In genomic region chr6:117270121-117270959, GRCh38 we compare ENCODE assay signal across 9 cellular contexts. TPM values are rescaled to one million over a fixed set of nuclear protein-coding genes. Genes with fewer than 3 reads are reported as not detected.
DNase-seq lines count a peak whose midpoint lies in the region; ATAC-seq and TF ChIP-seq lines count a peak whose summit lies in the region.
"Had no signal": no experiment of that assay in that cellular context is flagged by ENCODE, and none has a peak within 500 bp of the region (broad histone marks: within the 10 kb centered on the region; RNA-seq: fewer than 3 reads in every experiment).

No MANE protein-coding gene starts in this region.

- no peaks in the 10 kb centered on the region for H4K20me1 ChIP-seq in H9 (ENCODE audit: control insufficient read depth, insufficient read depth, insufficient read length)

- no CpG with 5 or more reads among the region's 89 CpGs for WGBS in H9 (ENCODE audit: extremely low coverage, insufficient read length, low lambda C conversion rate)
- WGBS in iPS DF 6.9 (ENCODE audit: insufficient coverage, insufficient read length): no CpG with 5 or more reads among the region's 89 CpGs
- WGBS in sigmoid colon, 2 donors: 1 to 3% methylated on average over 89 of the region's 89 CpGs

- H2BK5ac ChIP-seq in H9 (ENCODE audit: insufficient read length, low read length): no peak overlapping the region

- no peak; the same call in 2 of the 3 replicates for TF ChIP-seq CTCF in H9 (conservative IDR thresholded peaks at IDR 0.05)
- TF ChIP-seq CTCF in WERI-Rb-1 (IDR thresholded peaks at IDR 0.05; ENCODE audit: low read depth, low read length): no peak
- TF ChIP-seq CTCF in sigmoid colon (IDR thresholded peaks at IDR 0.05): no peak

- no peak for ATAC-seq in GM18520 (IDR thresholded peaks at IDR 0.05; ENCODE audit: unreplicated experiment)
- no peak for ATAC-seq in HG02884 (IDR thresholded peaks at IDR 0.05; ENCODE audit: unreplicated experiment)

- H3K4me1 ChIP-seq in H9 (ENCODE audit: insufficient read depth, low read length) (no peaks in the 10 kb centered on the region), iPS DF 6.9 (ENCODE audit: control insufficient read depth, insufficient read depth, low read length) (no peaks in the 10 kb centered on the region), sigmoid colon (peaks cover 0 to 26% (median 22%) of the 10 kb centered on the region in 4 donors)

- H3K27me3 ChIP-seq in H9 (ENCODE audit: insufficient read depth, low read length) (peaks cover 63% of the 10 kb centered on the region), WERI-Rb-1 (ENCODE audit: insufficient read depth, low read depth, severe bottlenecking) (peaks cover 77% of the 10 kb centered on the region), iPS DF 6.9 (ENCODE audit: control insufficient read depth, insufficient read depth, low read length) (peaks cover 61% of the 10 kb centered on the region), sigmoid colon (peaks cover 52 to 99% (median 71%) of the 10 kb centered on the region in 3 donors)

- TF ChIP-seq POLR2A in sigmoid colon (IDR thresholded peaks at IDR 0.05): no peak

- no peak overlapping the region for H3T11ph ChIP-seq in H9 (ENCODE audit: low read length)

- no peak overlapping the region for H3K27ac Mint-ChIP-seq in H9
- H3K27ac Mint-ChIP-seq: activated CD4-positive, alpha-beta memory T cell treated with anti-CD3 and anti-CD28 coated beads, Interleukin-2, amount 10 ng/mL, durations not matched to agents 7 days and 5 days had no signal

- H3K36me3 Mint-ChIP-seq in H9 (ENCODE audit: insufficient read depth in 1 of 3, low read depth in 3 of 3): no peaks in the 10 kb centered on the region

- H2AFZ ChIP-seq in H9 (ENCODE audit: low read length): no peak overlapping the region

- peaks cover 13 to 38% of the 10 kb centered on the region in 2 experiments for H3K4me1 Mint-ChIP-seq in H9

- no peak overlapping the region for H2BK20ac ChIP-seq in H9 (ENCODE audit: low read depth, low read length, poor library complexity, severe bottlenecking)

- H4K5ac ChIP-seq in H9 (ENCODE audit: insufficient read length, low read depth, low read length): no peak overlapping the region

- H2BK15ac ChIP-seq in H9 (ENCODE audit: low read depth, low read length): no peak overlapping the region

- H3K9ac ChIP-seq in H9 (ENCODE audit: extremely low read depth, insufficient read length, low read length): no peak overlapping the region

- no peak overlapping the region for H4K8ac ChIP-seq in H9 (replicated peaks; ENCODE audit: insufficient read length, low read depth, low read length)

- no peak overlapping the region; the same call in 1 of the 2 replicates for H3K14ac ChIP-seq in H9 (ENCODE audit: insufficient read depth, low read length)

- H3K9me3 ChIP-seq in H9 (ENCODE audit: control insufficient read depth, low read depth, low read length) (no peaks in the 10 kb centered on the region), WERI-Rb-1 (ENCODE audit: severe bottlenecking) (no peaks in the 10 kb centered on the region), iPS DF 6.9 (ENCODE audit: control insufficient read depth, insufficient read depth, low read length) (no peaks in the 10 kb centered on the region), sigmoid colon (peaks cover 0 to 2% (median 0%) of the 10 kb centered on the region in 4 donors)

- peak overlapping the region; percentile 57 to 73 for H3K4me3 Mint-ChIP-seq in H9
- H3K4me3 Mint-ChIP-seq: activated CD4-positive, alpha-beta memory T cell treated with anti-CD3 and anti-CD28 coated beads, Interleukin-2, amount 10 ng/mL, durations not matched to agents 7 days and 5 days had no signal

- peaks cover 96% of the 10 kb centered on the region for H3K27me3 Mint-ChIP-seq in H9 (ENCODE audit: low read depth)

- no peak overlapping the region for H3K4ac ChIP-seq in H9 (ENCODE audit: low read depth, low read length)

- no peak overlapping the region for H2AK5ac ChIP-seq in H9 (ENCODE audit: insufficient read length, low read length)

- H3K79me2 ChIP-seq in H9 (ENCODE audit: insufficient read depth, low read length): no peaks in the 10 kb centered on the region

- no peak overlapping the region for H2BK120ac ChIP-seq in H9 (ENCODE audit: low read depth, low read length, poor library complexity, severe bottlenecking)

- peak overlapping the region; percentile 44 for H3K4me3 ChIP-seq in WERI-Rb-1 (ENCODE audit: low read depth, low read length)
- H3K4me3 ChIP-seq in iPS DF 6.9 (ENCODE audit: low read length): peak overlapping the region; percentile 54; the same call in 1 of the 2 replicates
- H3K4me3 ChIP-seq in sigmoid colon: peak overlapping the region in 3 of 4 donors; percentile 6 to 44 (median 41)

- H2BK12ac ChIP-seq in H9 (ENCODE audit: insufficient read length, low read depth, low read length): no peak overlapping the region

- H3K79me1 ChIP-seq in H9 (ENCODE audit: insufficient read depth, low read depth, low read length, poor library complexity, severe bottlenecking): no peaks in the 10 kb centered on the region

- H3K23me2 ChIP-seq in H9 (ENCODE audit: insufficient read length, low read depth, low read length, poor library complexity, severe bottlenecking): peaks cover 8% of the 10 kb centered on the region

- TF ChIP-seq EP300 in sigmoid colon (IDR thresholded peaks at IDR 0.05): no peak

- no peak overlapping the region for H4K91ac ChIP-seq in H9 (ENCODE audit: insufficient read length, low read depth, low read length)

- peak overlapping the region; percentile 53 for H3K4me2 ChIP-seq in H9 (ENCODE audit: insufficient read depth, insufficient read length, low read length)

- no peaks in the 10 kb centered on the region; a peak in 1 of 5 replicates for H3K9me3 Mint-ChIP-seq in H9
- H3K9me3 Mint-ChIP-seq: activated CD4-positive, alpha-beta memory T cell treated with anti-CD3 and anti-CD28 coated beads, Interleukin-2, amount 10 ng/mL, durations not matched to agents 7 days and 5 days had no signal

- H3K27ac ChIP-seq in H9 (ENCODE audit: insufficient read length, low read depth, low read length) (no peak overlapping the region), WERI-Rb-1 (no peak overlapping the region), iPS DF 6.9 (ENCODE audit: low read length) (no peak overlapping the region), sigmoid colon (no peak overlapping the region)

- intact Hi-C loops in sigmoid colon (cut with DNase I): no loop called here

- H3K23ac ChIP-seq in H9 (ENCODE audit: insufficient read length, low read depth, low read length): no peak overlapping the region

- H3K36me3 ChIP-seq in WERI-Rb-1: no peaks in the 10 kb centered on the region
- H3K36me3 ChIP-seq in iPS DF 6.9 (ENCODE audit: control insufficient read depth, insufficient read depth, low read length): no peaks in the 10 kb centered on the region
- H3K36me3 ChIP-seq in sigmoid colon: no peaks in the 10 kb centered on the region

- H3K18ac ChIP-seq in H9 (ENCODE audit: insufficient read length, low read depth, low read length): no peak overlapping the region

- H3K56ac ChIP-seq in H9 (ENCODE audit: insufficient read length, low read depth, low read length): no peak overlapping the region

- DNase-seq in H9 (peak; percentile 68), WERI-Rb-1 (peak; percentile 48), iPS DF 6.9 (ENCODE audit: low read depth, low spot score) (no peak), sigmoid colon (no peak), NCI-H128 (lab: John Stamatoyannopoulos, UW; ENCODE audit: unreplicated experiment) (no peak), mesenteric fat pad (ENCODE audit: low spot score) (no peak)
- DNase-seq: activated CD4-positive, alpha-beta memory T cell treated with anti-CD3 and anti-CD28 coated beads, Interleukin-2, amount 10 ng/mL, durations not matched to agents 7 days and 5 days had no signal

RNA-seq across cellular contexts. Expression of gene VGLL2, which starts 5.0 kb away (rescaled TPM):
- total RNA-seq in H9 (2021) (0.13 TPM in 1 of 2 replicates, not detected in the other), sigmoid colon (not detected), mesenteric fat pad (not detected)
- polyA plus RNA-seq in sigmoid colon: not detected
- total RNA-seq: activated CD4-positive, alpha-beta memory T cell treated with anti-CD3 and anti-CD28 coated beads, Interleukin-2, amount 10 ng/mL, durations not matched to agents 7 days and 5 days had no signal

Comparison
In these comparisons a context has a peak if more than half of its experiments do, and no peak if none do; other contexts are left out.
1. DNase-seq: peak in H9 (single experiment) and WERI-Rb-1 (single experiment); none in iPS DF 6.9 (single experiment), sigmoid colon (single experiment), NCI-H128 (single experiment) and mesenteric fat pad (single experiment).
2. Peak in every context shown above with its lines, with median percentiles within 50 percentile points of each other: H3K4me3 ChIP-seq.